1 cellular context compared by ENCODE assay signal in genomic region chr22:39316440-39317083, GRCh38.
TF ChIP-seq lines count a peak whose summit lies in the region.

No MANE protein-coding gene starts in this region.

TF ChIP-seq in HepG2, 621 proteins besides CTCF, POLR2A, EP300 and RAD21 (continued from another document and continues in another):
- TF ChIP-seq ZNF574 (CRISPR knock-in tag; IDR thresholded peaks at IDR 0.05) (peak; percentile 41; the same call in 1 of the 2 replicates), SALL1 (CRISPR knock-in tag; IDR thresholded peaks at IDR 0.05) (0 out of 2 replicates have a peak, but pooled peaks have one; percentile 11), NFE2L2 (IDR thresholded peaks at IDR 0.05; ENCODE audit: low read length) (no peak), ZMYM4 (CRISPR knock-in tag; IDR thresholded peaks at IDR 0.05) (no peak), RNF219 (CRISPR knock-in tag; IDR thresholded peaks at IDR 0.05) (no peak), ZNF660 (CRISPR knock-in tag; IDR thresholded peaks at IDR 0.05; ENCODE audit: borderline replicate concordance, low read depth) (no peak), HNRNPLL (IDR thresholded peaks at IDR 0.05; ENCODE audit: low read depth, low read length, poor library complexity, severe bottlenecking) (no peak), ZSCAN9 (CRISPR knock-in tag; IDR thresholded peaks at IDR 0.05; ENCODE audit: borderline replicate concordance) (no peak), ATM (IDR thresholded peaks at IDR 0.05; ENCODE audit: borderline replicate concordance) (no peak), ZMYM3 (CRISPR knock-in tag; IDR thresholded peaks at IDR 0.05) (no peak), RBM22 (optimal IDR thresholded peaks at IDR 0.05; ENCODE audit: low read length) (no peak), SIN3A (IDR thresholded peaks at IDR 0.05; ENCODE audit: borderline replicate concordance, low read depth, low read length) (no peak; the same call in 1 of the 2 replicates), AKNA (CRISPR knock-in tag; IDR thresholded peaks at IDR 0.05; ENCODE audit: borderline replicate concordance) (no peak), ZNF770 (CRISPR knock-in tag; IDR thresholded peaks at IDR 0.05) (no peak), ZSCAN25 (CRISPR knock-in tag; IDR thresholded peaks at IDR 0.05) (no peak), HNF4A (CRISPR knock-in tag; IDR thresholded peaks at IDR 0.05) (no peak), ZFP91 (CRISPR knock-in tag; IDR thresholded peaks at IDR 0.05; ENCODE audit: borderline replicate concordance) (peak; percentile 92), FOXA3 (CRISPR knock-in tag; IDR thresholded peaks at IDR 0.05) (no peak), HMGXB3 (CRISPR knock-in tag; IDR thresholded peaks at IDR 0.05; ENCODE audit: borderline replicate concordance) (no peak), CHD4 (IDR thresholded peaks at IDR 0.05; ENCODE audit: borderline replicate concordance, low read length) (no peak), ZBTB7B (CRISPR knock-in tag; IDR thresholded peaks at IDR 0.05) (peak; percentile 48; the same call in 1 of the 2 replicates), ZNF564 (CRISPR knock-in tag; IDR thresholded peaks at IDR 0.05) (no peak), ZFP36L1 (CRISPR knock-in tag; IDR thresholded peaks at IDR 0.05) (no peak), ZNF777 (CRISPR knock-in tag; IDR thresholded peaks at IDR 0.05) (no peak), NONO (IDR thresholded peaks at IDR 0.05) (no peak), NONO (CRISPR knock-in tag; conservative IDR thresholded peaks at IDR 0.05) (no peak), HMGXB4 (CRISPR knock-in tag; IDR thresholded peaks at IDR 0.05; ENCODE audit: borderline replicate concordance in 1 of 2, low read depth in 1 of 2) (peak; percentile 58 to 79; a peak in 3 of 4 replicates), FOXP4 (CRISPR knock-in tag; IDR thresholded peaks at IDR 0.05) (no peak), ZNF891 (CRISPR knock-in tag; IDR thresholded peaks at IDR 0.05) (0 out of 2 replicates have a peak, but pooled peaks have one; percentile 29), PCBP2 (optimal IDR thresholded peaks at IDR 0.05; ENCODE audit: low read depth, low read length, poor library complexity, severe bottlenecking) (no peak), ZNF326 (CRISPR knock-in tag; IDR thresholded peaks at IDR 0.05; ENCODE audit: borderline replicate concordance) (no peak), ZNF720 (CRISPR knock-in tag; IDR thresholded peaks at IDR 0.05) (no peak)
